In genomic region chr10:3471497-3471896, GRCh38 we compare ENCODE assay signal across 10 cellular contexts.
DNase-seq lines count a peak whose midpoint lies in the region; ATAC-seq and TF ChIP-seq lines count a peak whose summit lies in the region.
"Had no signal": no experiment of that assay in that cellular context is flagged by ENCODE, and none has a peak within 500 bp of the region (broad histone marks: within the 10 kb centered on the region; RNA-seq: fewer than 3 reads in every experiment).

No MANE protein-coding gene starts in this region.

- H3K9me3 Mint-ChIP-seq in activated naive CD4-positive, alpha-beta T cell treated with anti-CD3 and anti-CD28 coated beads, Interleukin-2, amount 10 ng/mL, durations not matched to agents 7 days and 5 days = no peaks in the 10 kb centered on the region
- H3K9me3 Mint-ChIP-seq in central memory CD8-positive, alpha-beta T cell = no peaks in the 10 kb centered on the region
- H3K9me3 Mint-ChIP-seq in mesothelial cell of epicardium = no peaks in the 10 kb centered on the region

- no peaks in the 10 kb centered on the region for H3K9me3 ChIP-seq in aorta (ENCODE audit: control insufficient read depth, low read length)

- H3K4me3 ChIP-seq in aorta (ENCODE audit: low read length in 2 of 2) = no peak overlapping the region

- H3K27me3 Mint-ChIP-seq in activated naive CD4-positive, alpha-beta T cell treated with anti-CD3 and anti-CD28 coated beads, Interleukin-2, amount 10 ng/mL, durations not matched to agents 7 days and 5 days = peaks cover 20% of the 10 kb centered on the region
- H3K27me3 Mint-ChIP-seq in central memory CD8-positive, alpha-beta T cell = peaks cover 19% of the 10 kb centered on the region
- no peaks in the 10 kb centered on the region for H3K27me3 Mint-ChIP-seq in mesothelial cell of epicardium (ENCODE audit: low read depth)

- no peaks in the 10 kb centered on the region for H3K4me1 ChIP-seq in aorta (ENCODE audit: control insufficient read depth in 1 of 2, insufficient read depth in 2 of 2, low read length in 2 of 2)

- DNase-seq in activated naive CD4-positive, alpha-beta T cell treated with anti-CD3 and anti-CD28 coated beads, Interleukin-2, amount 10 ng/mL, durations not matched to agents 7 days and 5 days = no peak
- no peak for DNase-seq in activated naive CD4-positive, alpha-beta T cell (lab: John Stamatoyannopoulos, UW)
- DNase-seq in central memory CD8-positive, alpha-beta T cell (ENCODE audit: low spot score in 2 of 2) = no peak
- DNase-seq in mesothelial cell of epicardium (ENCODE audit: low spot score in 2 of 2, unreplicated experiment in 2 of 2) (no peak), aorta (no peak)
- DNase-seq: activated CD4-positive, alpha-beta T cell treated with anti-CD3 and anti-CD28 coated beads, Interleukin-2, amount 50 U/mL, for 48 hours; NCI-H1694 treated with DMSO at 0.1 percent for 48 hours had no signal

- WGBS in aorta, 2 donors = 88 to 91% methylated on average over 10 of the region's 10 CpGs

- intact Hi-C loops in aorta (cut with DNase I) = no loop called here

- peak overlapping the region; percentile 19 for H3K27ac Mint-ChIP-seq in activated naive CD4-positive, alpha-beta T cell treated with anti-CD3 and anti-CD28 coated beads, Interleukin-2, amount 10 ng/mL, durations not matched to agents 7 days and 5 days
- no peak overlapping the region for H3K27ac Mint-ChIP-seq in central memory CD8-positive, alpha-beta T cell (ENCODE audit: low read depth)
- peak overlapping the region; percentile 86 for H3K27ac Mint-ChIP-seq in mesothelial cell of epicardium

- H3K36me3 ChIP-seq in aorta (ENCODE audit: control insufficient read depth in 1 of 2, insufficient read depth in 2 of 2, low read length in 1 of 2) = no peaks in the 10 kb centered on the region

- TF ChIP-seq CTCF in mesothelial cell of epicardium (IDR thresholded peaks at IDR 0.05; ENCODE audit: unreplicated experiment) = no peak

- H3K4me1 Mint-ChIP-seq in activated naive CD4-positive, alpha-beta T cell treated with anti-CD3 and anti-CD28 coated beads, Interleukin-2, amount 10 ng/mL, durations not matched to agents 7 days and 5 days = peaks cover 57% of the 10 kb centered on the region
- H3K4me1 Mint-ChIP-seq in central memory CD8-positive, alpha-beta T cell = peaks cover 33% of the 10 kb centered on the region
- peaks cover 41% of the 10 kb centered on the region for H3K4me1 Mint-ChIP-seq in mesothelial cell of epicardium

- peak overlapping the region; percentile 97 for H3K27ac ChIP-seq in temporal lobe (ENCODE audit: low read depth, low read length)
- no peak overlapping the region for H3K27ac ChIP-seq in aorta (ENCODE audit: low read depth in 1 of 2, low read length in 2 of 2)

- ATAC-seq in central memory CD8-positive, alpha-beta T cell (replicated peaks; ENCODE audit: extremely low read depth, poor library complexity, severe bottlenecking) = no peak
- ATAC-seq in aorta (ENCODE audit: low FRiP score) (no peak), esophagus mucosa (no peak), HG03439 (IDR thresholded peaks at IDR 0.05; ENCODE audit: unreplicated experiment) (no peak)

- H3K27me3 ChIP-seq in aorta (ENCODE audit: control insufficient read depth in 1 of 2, insufficient read depth in 2 of 2, low read length in 1 of 2) = no peaks in the 10 kb centered on the region

- peaks cover 16% of the 10 kb centered on the region for H3K36me3 Mint-ChIP-seq in activated naive CD4-positive, alpha-beta T cell treated with anti-CD3 and anti-CD28 coated beads, Interleukin-2, amount 10 ng/mL, durations not matched to agents 7 days and 5 days
- no peaks in the 10 kb centered on the region for H3K36me3 Mint-ChIP-seq in central memory CD8-positive, alpha-beta T cell (ENCODE audit: insufficient read depth)
- H3K36me3 Mint-ChIP-seq in mesothelial cell of epicardium = no peaks in the 10 kb centered on the region

- CTCF ChIA-PET in activated naive CD4-positive, alpha-beta T cell treated with anti-CD3 and anti-CD28 coated beads, Interleukin-2, amount 10 ng/mL, durations not matched to agents 7 days and 5 days (lab: Charles Lee) = no interaction called here

- H3K4me3 Mint-ChIP-seq in activated naive CD4-positive, alpha-beta T cell treated with anti-CD3 and anti-CD28 coated beads, Interleukin-2, amount 10 ng/mL, durations not matched to agents 7 days and 5 days = no peak overlapping the region
- peak overlapping the region; percentile 74 for H3K4me3 Mint-ChIP-seq in central memory CD8-positive, alpha-beta T cell
- no peak overlapping the region for H3K4me3 Mint-ChIP-seq in mesothelial cell of epicardium
